In genomic region chr6:116500969-116501433, GRCh38 we compare ENCODE assay signal across 14 cellular contexts. TPM values are rescaled to one million over a fixed set of nuclear protein-coding genes. Genes with fewer than 3 reads are reported as not detected.
A peak's percentile ranks its signal among the peaks of the same experiment; 100 is the strongest.
DNase-seq lines count a peak whose midpoint lies in the region; ATAC-seq and TF ChIP-seq lines count a peak whose summit lies in the region.
"Had no signal": no experiment of that assay in that cellular context is flagged by ENCODE, and none has a peak within 500 bp of the region (broad histone marks: within the 10 kb centered on the region; RNA-seq: fewer than 3 reads in every experiment).

No MANE protein-coding gene starts in this region.

- H3K4me3 Mint-ChIP-seq in stimulated activated memory B cell treated with anti-CD40 and anti-IgM and Interleukin-4, amounts not matched to agents 10 μg/mL and 1 μg/mL and 100 μg/mL, for 72 hours: no peak overlapping the region
- H3K4me3 Mint-ChIP-seq: activated naive CD4-positive, alpha-beta T cell treated with anti-CD3 and anti-CD28 coated beads, Interleukin-2, amount 50 U/mL, for 24 hours; CD4-positive, CD25-positive, alpha-beta regulatory T cell had no signal

- no peak overlapping the region for H3K27ac Mint-ChIP-seq in stimulated activated memory B cell treated with anti-CD40 and anti-IgM and Interleukin-4, amounts not matched to agents 10 μg/mL and 1 μg/mL and 100 μg/mL, for 72 hours
- H3K27ac Mint-ChIP-seq: activated naive CD4-positive, alpha-beta T cell treated with anti-CD3 and anti-CD28 coated beads, Interleukin-2, amount 50 U/mL, for 24 hours; CD4-positive, CD25-positive, alpha-beta regulatory T cell had no signal

- DNase-seq in Caki2 (ENCODE audit: low read depth) (peak; percentile 79), OCI-M1 (lab: John Stamatoyannopoulos, UW) (peak; percentile 44), fibroblast of mammary gland (ENCODE audit: low read depth) (peak; percentile 38), LoVo (ENCODE audit: low spot score) (no peak)
- no peak for DNase-seq in stimulated activated CD4-positive, alpha-beta T cell treated with anti-CD3 and anti-CD28 coated beads, Interleukin-2, amount 100 ng/mL, for 48 hours
- DNase-seq: activated CD4-positive, alpha-beta T cell treated with anti-CD3 and anti-CD28 coated beads for 4 hours; heart right ventricle; NCI-H1417 treated with DMSO at 0.1 percent for 48 hours; NCI-H82 had no signal

- in situ Hi-C loops in Caki2 (cut with HindIII; ENCODE audit: low pct_unique_long_range_greater_than_20kb, low sequenced_read_pairs): no loop called here

- peaks cover 9% of the 10 kb centered on the region for H3K27me3 Mint-ChIP-seq in stimulated activated memory B cell treated with anti-CD40 and anti-IgM and Interleukin-4, amounts not matched to agents 10 μg/mL and 1 μg/mL and 100 μg/mL, for 72 hours

- H3K9me3 Mint-ChIP-seq in stimulated activated memory B cell treated with anti-CD40 and anti-IgM and Interleukin-4, amounts not matched to agents 10 μg/mL and 1 μg/mL and 100 μg/mL, for 72 hours: peaks cover 11% of the 10 kb centered on the region

- peaks cover 16% of the 10 kb centered on the region for H3K36me3 Mint-ChIP-seq in stimulated activated memory B cell treated with anti-CD40 and anti-IgM and Interleukin-4, amounts not matched to agents 10 μg/mL and 1 μg/mL and 100 μg/mL, for 72 hours
- H3K36me3 Mint-ChIP-seq: CD4-positive, CD25-positive, alpha-beta regulatory T cell had no signal

- H3K4me1 Mint-ChIP-seq in stimulated activated memory B cell treated with anti-CD40 and anti-IgM and Interleukin-4, amounts not matched to agents 10 μg/mL and 1 μg/mL and 100 μg/mL, for 72 hours: peaks cover 9% of the 10 kb centered on the region
- H3K4me1 Mint-ChIP-seq: activated naive CD4-positive, alpha-beta T cell treated with anti-CD3 and anti-CD28 coated beads, Interleukin-2, amount 50 U/mL, for 24 hours; CD4-positive, CD25-positive, alpha-beta regulatory T cell had no signal

- H3K4me3 ChIP-seq in fibroblast of mammary gland (ENCODE audit: control insufficient read depth, low read depth, low read length): no peak overlapping the region
- H3K4me3 ChIP-seq: heart right ventricle, SK-N-MC, thoracic aorta had no signal

- TF ChIP-seq CTCF in fibroblast of mammary gland (conservative IDR thresholded peaks at IDR 0.05; ENCODE audit: control insufficient read depth, insufficient read depth, low read depth, low read length): no peak

- ATAC-seq in stimulated activated memory B cell treated with anti-CD40 and anti-IgM and Interleukin-4, amounts not matched to agents 10 μg/mL and 1 μg/mL and 100 μg/mL, for 72 hours: no peak
- ATAC-seq: heart right ventricle had no signal

RNA-seq across cellular contexts. Expression of gene CALHM5, which starts 10.4 kb away (rescaled TPM):
- total RNA-seq in Caki2 (2014; rRNA removed; shearing (Covaris generic); ENCODE audit: low replicate concordance): 3.0 and 3.2 TPM in 2 replicates

RNA-seq across cellular contexts. Expression of gene CALHM6, which starts 39.8 kb away (rescaled TPM):
- not detected in 2 replicates for total RNA-seq in Caki2 (2014; rRNA removed; shearing (Covaris generic); ENCODE audit: low replicate concordance)

RNA-seq across cellular contexts. Expression of gene TRAPPC3L, which starts 44.5 kb away (rescaled TPM):
- not detected in 2 replicates for total RNA-seq in Caki2 (2014; rRNA removed; shearing (Covaris generic); ENCODE audit: low replicate concordance)
- total RNA-seq: thoracic aorta had no signal

RNA-seq across cellular contexts. Expression of gene CALHM4, which starts 52.5 kb away (rescaled TPM):
- total RNA-seq in Caki2 (2014; rRNA removed; shearing (Covaris generic); ENCODE audit: low replicate concordance): not detected in 2 replicates
- total RNA-seq: CD4-positive, CD25-positive, alpha-beta regulatory T cell; thoracic aorta had no signal

Comparison
In these comparisons a context has a peak if more than half of its experiments do, and no peak if none do; other contexts are left out.
1. DNase-seq: peak in Caki2 (single experiment), OCI-M1 (single experiment) and fibroblast of mammary gland (single experiment); none in LoVo (single experiment) and stimulated activated CD4-positive, alpha-beta T cell treated with anti-CD3 and anti-CD28 coated beads, Interleukin-2, amount 100 ng/mL, for 48 hours (0 of 2).